26 cellular contexts compared by ENCODE assay signal in genomic region chr4:122524176-122524575, GRCh38.
"Had no signal": no experiment of that assay in that cellular context is flagged by ENCODE, and none has a peak within 500 bp of the region (broad histone marks: within the 10 kb centered on the region; RNA-seq: fewer than 3 reads in every experiment).

No MANE protein-coding gene starts in this region.

- FAIRE-seq: urothelium cell line had no signal

- ATAC-seq: stimulated activated effector memory CD8-positive, alpha-beta T cell treated with anti-CD3 and anti-CD28 coated beads, Interleukin-12 subunit alpha, Interleukin-12 subunit beta, amount 100 ng/mL, for 72 hours; stimulated activated memory B cell treated with anti-CD40 and anti-IgM and Interleukin-4, amounts not matched to agents 10 μg/mL and 1 μg/mL and 100 μg/mL, for 72 hours; stimulated activated naive B cell treated with anti-CD40 and anti-IgM and Interleukin-4, amounts not matched to agents 10 μg/mL and 1 μg/mL and 100 μg/mL, for 72 hours; stimulated activated naive CD8-positive, alpha-beta T cell treated with anti-CD3 and anti-CD28 coated beads, Interleukin-15, amount 100 ng/mL, for 72 hours; stimulated activated naive CD8-positive, alpha-beta T cell treated with anti-CD3 and anti-CD28 coated beads, Interleukin-15, Interleukin-2, amounts not matched to agents 100 U/mL and 50 U/mL, for 24 hours; upper lobe of right lung had no signal

- H3K27ac ChIP-seq: stomach, suprapubic skin, testis, thoracic aorta, thyroid gland, tibial nerve, transverse colon, upper lobe of left lung, upper lobe of right lung, uterus, vagina had no signal

- H3K36me3 ChIP-seq: stomach, suprapubic skin, thoracic aorta, thyroid gland, tibial nerve, transverse colon, upper lobe of left lung, upper lobe of right lung, uterus, vagina had no signal

- DNase-seq: stimulated activated CD4-positive, alpha-beta T cell treated with anti-CD3 and anti-CD28 coated beads, Interleukin-2, amount 100 ng/mL, for 48 hours; stimulated activated CD4-positive, alpha-beta T cell treated with anti-CD3 and anti-CD28 coated beads, Interleukin-4, amount 100 ng/mL, for 1 hour; stimulated activated CD4-positive, alpha-beta T cell treated with anti-CD3 and anti-CD28 coated beads, Interleukin-4, amount 100 ng/mL, for 24 hours; stimulated activated CD4-positive, alpha-beta T cell treated with anti-CD3 and anti-CD28 coated beads, Interleukin-4, amount 100 ng/mL, for 4 hours; stimulated activated CD8-positive, alpha-beta memory T cell treated with anti-CD3 and anti-CD28 coated beads, Interleukin-4, amount 100 ng/mL, for 48 hours; stimulated activated naive B cell treated with anti-CD40 and anti-IgM and Interleukin-4, amounts not matched to agents 10 μg/mL and 1 μg/mL and 100 μg/mL, for 72 hours; stimulated activated naive CD4-positive, alpha-beta T cell; stimulated activated naive CD4-positive, alpha-beta T cell treated with Interleukin-2 at 50 U/mL for 16 hours; stimulated activated naive CD8-positive, alpha-beta T cell treated with anti-CD3 and anti-CD28 coated beads, Interleukin-15, amount 100 ng/mL, for 72 hours; stimulated activated naive CD8-positive, alpha-beta T cell treated with anti-CD3 and anti-CD28 coated beads, Interleukin-15, Interleukin-2, amounts not matched to agents 100 U/mL and 50 U/mL, for 24 hours; stomach; substantia nigra; testis; thyroid gland; transverse colon; trophoblast cell; upper lobe of left lung; upper lobe of right lung; uterus had no signal

- H3K9me3 ChIP-seq: suprapubic skin, testis, thoracic aorta, thyroid gland, upper lobe of left lung, uterus, vagina had no signal

- H3K4me1 ChIP-seq: stomach, suprapubic skin, testis, thyroid gland, tibial nerve, transverse colon, upper lobe of left lung, upper lobe of right lung, uterus, vagina had no signal

- H3K27me3 ChIP-seq: stomach, suprapubic skin, testis, thyroid gland, tibial nerve, transverse colon, upper lobe of left lung, upper lobe of right lung, uterus, vagina had no signal

- H3K4me3 ChIP-seq: stomach, suprapubic skin, testis, thoracic aorta, thyroid gland, tibial nerve, transverse colon, upper lobe of left lung, upper lobe of right lung, uterus, vagina had no signal
